ENCODE assay signal across 7 cellular contexts in the genomic region with DNA sequence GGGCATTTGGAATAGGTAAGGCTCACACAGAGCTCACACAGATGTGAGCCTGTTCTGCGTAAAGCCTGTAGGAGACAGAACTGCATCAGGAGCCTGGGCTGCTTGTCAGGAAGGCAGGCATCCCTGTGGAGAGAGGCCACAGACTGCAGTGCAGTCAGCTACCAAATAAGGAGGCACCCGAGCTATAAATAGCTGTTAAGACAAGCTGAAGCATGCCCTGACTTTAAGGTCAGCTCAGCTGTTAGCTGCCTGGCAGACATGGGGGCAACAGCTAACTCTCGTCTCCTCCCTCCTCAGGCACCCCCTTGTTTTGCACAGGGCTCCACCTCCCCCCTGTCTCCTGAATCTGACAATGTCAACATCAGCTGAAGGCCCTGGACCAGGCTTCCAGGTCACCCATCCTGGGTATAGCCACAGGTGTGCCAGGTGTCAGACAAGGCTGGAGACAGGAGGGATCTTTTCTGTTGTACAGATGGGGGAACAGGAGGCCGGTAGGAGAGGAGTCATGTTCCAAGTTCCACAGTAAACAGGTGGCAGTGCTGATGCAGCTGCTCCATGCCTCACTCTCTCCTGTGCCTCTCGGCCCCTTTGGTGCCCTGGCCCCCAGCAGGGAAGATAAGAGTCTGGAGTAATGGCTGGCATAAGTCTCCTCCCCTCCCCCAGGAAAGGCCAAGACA. TPM values are rescaled to one million over a fixed set of nuclear protein-coding genes. Genes with fewer than 3 reads are reported as not detected.
A peak's percentile ranks its signal among the peaks of the same experiment; 100 is the strongest.
DNase-seq lines count a peak whose midpoint lies in the region; ATAC-seq and TF ChIP-seq lines count a peak whose summit lies in the region.

No MANE protein-coding gene starts in this region.

- no peaks in the 10 kb centered on the region for H3K27me3 ChIP-seq in upper lobe of right lung

- H3K27ac ChIP-seq in upper lobe of right lung, result no peak overlapping the region

- no peak overlapping the region for H3K4me3 ChIP-seq in upper lobe of right lung

- TF ChIP-seq CTCF in upper lobe of right lung (IDR thresholded peaks at IDR 0.05), result no peak

- no peaks in the 10 kb centered on the region for H3K4me1 ChIP-seq in upper lobe of right lung

- H3K36me3 ChIP-seq in upper lobe of right lung, result no peaks in the 10 kb centered on the region

- peak; percentile 72 for ATAC-seq in HG03442 (IDR thresholded peaks at IDR 0.05; ENCODE audit: unreplicated experiment)
- ATAC-seq in left cardiac atrium, result peak; percentile 95 to 96
- peak; percentile 61 for ATAC-seq in upper lobe of right lung

- no peaks in the 10 kb centered on the region for H3K9me3 ChIP-seq in upper lobe of right lung

- DNase-seq in SHP77 (lab: John Stamatoyannopoulos, UW), result peak; percentile 81 to 88
- DNase-seq in left cardiac atrium, result peak; percentile 52
- DNase-seq in upper lobe of right lung, result no peak
- DNase-seq in NCI-H446 treated with DMSO at 0.1 percent for 48 hours (lab: John Stamatoyannopoulos, UW), result no peak
- DNase-seq in GOT3 (lab: John Stamatoyannopoulos, UW), result no peak
- DNase-seq in HK-2 (ENCODE audit: unreplicated experiment), result no peak

- intact Hi-C loops in left cardiac atrium (cut with DNase I) (no loop called here), upper lobe of right lung (cut with DNase I) (no loop called here)

RNA-seq across cellular contexts. Expression of gene MKRN1, which starts 27.6 kb away (rescaled TPM):
- total RNA-seq in left cardiac atrium, result 10 to 100 TPM; 65.4 to 79.2 TPM
- total RNA-seq in upper lobe of right lung, result 84.4 TPM

Comparison
In these comparisons a context has a peak if more than half of its experiments do, and no peak if none do; other contexts are left out.
1. DNase-seq: peak in SHP77 (2 of 2) and left cardiac atrium (single experiment); none in upper lobe of right lung (single experiment), NCI-H446 treated with DMSO at 0.1 percent for 48 hours (single experiment), GOT3 (single experiment) and HK-2 (single experiment).
2. Peak in every context shown above with its lines, with median percentiles within 50 percentile points of each other: ATAC-seq.